1 cellular context compared by ENCODE assay signal in genomic region chr18:40935423-40935822, GRCh38.
TF ChIP-seq lines count a peak whose summit lies in the region.

No MANE protein-coding gene starts in this region.

TF ChIP-seq in Ishikawa, 13 proteins besides CTCF, POLR2A, EP300 and RAD21 (continued from another document):
- TF ChIP-seq REST (IDR thresholded peaks at IDR 0.05; ENCODE audit: low read depth) (no peak), CEBPB (IDR thresholded peaks at IDR 0.05) (no peak), NFIC (IDR thresholded peaks at IDR 0.05) (no peak), YY1 (IDR thresholded peaks at IDR 0.05; ENCODE audit: low read depth) (no peak), TAF1 (IDR thresholded peaks at IDR 0.05; ENCODE audit: low read depth) (no peak)
TF ChIP-seq in Ishikawa: peak in this region for 0.
